9 cellular contexts compared by ENCODE assay signal in genomic region chr10:100744136-100744979, GRCh38. TPM values are rescaled to one million over a fixed set of nuclear protein-coding genes. Genes with fewer than 3 reads are reported as not detected.
A peak's percentile ranks its signal among the peaks of the same experiment; 100 is the strongest.
DNase-seq lines count a peak whose midpoint lies in the region; TF ChIP-seq lines count a peak whose summit lies in the region.
"Had no signal": no experiment of that assay in that cellular context is flagged by ENCODE, and none has a peak within 500 bp of the region (broad histone marks: within the 10 kb centered on the region; RNA-seq: fewer than 3 reads in every experiment).

No MANE protein-coding gene starts in this region.

- H3K36me3 Mint-ChIP-seq in activated naive CD4-positive, alpha-beta T cell treated with anti-CD3 and anti-CD28 coated beads, Interleukin-2, amount 50 U/mL, for 24 hours = peaks cover 2% of the 10 kb centered on the region
- H3K36me3 Mint-ChIP-seq in stimulated activated naive CD8-positive, alpha-beta T cell treated with anti-CD3 and anti-CD28 coated beads, Interleukin-15, Interleukin-2, amounts not matched to agents 100 ng/mL and 50 ng/mL, for 24 hours (ENCODE audit: low read depth) = no peaks in the 10 kb centered on the region

- peak overlapping the region; percentile 30 for H3K27ac Mint-ChIP-seq in activated naive CD4-positive, alpha-beta T cell treated with anti-CD3 and anti-CD28 coated beads, Interleukin-2, amount 50 U/mL, for 24 hours
- no peak overlapping the region for H3K27ac Mint-ChIP-seq in stimulated activated naive CD8-positive, alpha-beta T cell treated with anti-CD3 and anti-CD28 coated beads, Interleukin-15, Interleukin-2, amounts not matched to agents 100 ng/mL and 50 ng/mL, for 24 hours

- no peak for TF ChIP-seq POLR2A in ovary (IDR thresholded peaks at IDR 0.05)

- H3K4me1 ChIP-seq in NT2/D1 (ENCODE audit: insufficient read depth, insufficient read length) (peaks cover 14% of the 10 kb centered on the region), ovary (ENCODE audit: insufficient read depth) (no peaks in the 10 kb centered on the region)

- 1 to 3% (median 2%) methylated on average over 64 to 65 of the region's 65 CpGs for WGBS in ovary, 3 donors

- peak overlapping the region; percentile 10 for H3K9ac ChIP-seq in NT2/D1 (ENCODE audit: insufficient read length, low read depth)

- H3K27me3 ChIP-seq in NT2/D1 (ENCODE audit: insufficient read depth, insufficient read length) (peaks cover 91% of the 10 kb centered on the region), ovary (peaks cover 5% of the 10 kb centered on the region)

- H3K4me1 Mint-ChIP-seq in activated naive CD4-positive, alpha-beta T cell treated with anti-CD3 and anti-CD28 coated beads, Interleukin-2, amount 50 U/mL, for 24 hours = peaks cover 38% of the 10 kb centered on the region
- peaks cover 37% of the 10 kb centered on the region for H3K4me1 Mint-ChIP-seq in stimulated activated naive CD8-positive, alpha-beta T cell treated with anti-CD3 and anti-CD28 coated beads, Interleukin-15, Interleukin-2, amounts not matched to agents 100 ng/mL and 50 ng/mL, for 24 hours (ENCODE audit: low read depth)

- H3K36me3 ChIP-seq in NT2/D1 (ENCODE audit: insufficient read depth, insufficient read length, low read length) (no peaks in the 10 kb centered on the region), ovary (no peaks in the 10 kb centered on the region)

- intact Hi-C loops in ovary (cut with DNase I) = no loop called here

- H3K9me3 Mint-ChIP-seq in activated naive CD4-positive, alpha-beta T cell treated with anti-CD3 and anti-CD28 coated beads, Interleukin-2, amount 50 U/mL, for 24 hours = no peaks in the 10 kb centered on the region
- H3K9me3 Mint-ChIP-seq in stimulated activated naive CD8-positive, alpha-beta T cell treated with anti-CD3 and anti-CD28 coated beads, Interleukin-15, Interleukin-2, amounts not matched to agents 100 ng/mL and 50 ng/mL, for 24 hours = no peaks in the 10 kb centered on the region

- peak overlapping the region; percentile 42 for H3K4me3 Mint-ChIP-seq in activated naive CD4-positive, alpha-beta T cell treated with anti-CD3 and anti-CD28 coated beads, Interleukin-2, amount 50 U/mL, for 24 hours
- peak overlapping the region; percentile 32 for H3K4me3 Mint-ChIP-seq in stimulated activated naive CD8-positive, alpha-beta T cell treated with anti-CD3 and anti-CD28 coated beads, Interleukin-15, Interleukin-2, amounts not matched to agents 100 ng/mL and 50 ng/mL, for 24 hours

- no peak for TF ChIP-seq CTCF in ovary (IDR thresholded peaks at IDR 0.05)

- TF ChIP-seq EP300 in ovary (IDR thresholded peaks at IDR 0.05) = no peak

- DNase-seq in activated naive CD4-positive, alpha-beta T cell (lab: John Stamatoyannopoulos, UW) = no peak
- DNase-seq in NT2/D1 (ENCODE audit: low read depth, low spot score) (no peak), glomerular visceral epithelial cell (ENCODE audit: extremely low spot score) (peak; percentile 63), NCI-H510A treated with DMSO at 0.1 percent for 48 hours (lab: John Stamatoyannopoulos, UW) (no peak), COLO829 (ENCODE audit: low spot score) (no peak), ovary (no peak)

- H3K9me3 ChIP-seq in NT2/D1 (ENCODE audit: insufficient read depth, low read length) = no peaks in the 10 kb centered on the region
- H3K9me3 ChIP-seq in ovary = no peaks in the 10 kb centered on the region

- H3K27ac ChIP-seq in ovary = no peak overlapping the region

- peaks cover 58% of the 10 kb centered on the region for H3K27me3 Mint-ChIP-seq in activated naive CD4-positive, alpha-beta T cell treated with anti-CD3 and anti-CD28 coated beads, Interleukin-2, amount 50 U/mL, for 24 hours
- H3K27me3 Mint-ChIP-seq in stimulated activated naive CD8-positive, alpha-beta T cell treated with anti-CD3 and anti-CD28 coated beads, Interleukin-15, Interleukin-2, amounts not matched to agents 100 ng/mL and 50 ng/mL, for 24 hours = peaks cover 81% of the 10 kb centered on the region

- H3K4me3 ChIP-seq in NT2/D1 (ENCODE audit: insufficient read length, low read depth) = peak overlapping the region; percentile 12
- H3K4me3 ChIP-seq in ovary = no peak overlapping the region

RNA-seq across cellular contexts. Expression of gene PAX2, which starts 1.0 kb away (rescaled TPM):
- total RNA-seq in ovary = 10 to 100 TPM in 1 of 7 donors, 1 to 10 TPM in 3, under 1 TPM in 1, not detected in 2; 0.92 to 10.8 (median 2.7) TPM
- polyA plus RNA-seq in ovary = under 1 TPM in 1 of 2 donors, not detected in 1; 0.04 TPM
- total RNA-seq: bronchial epithelial cell had no signal
